ENCODE assay signal across 11 cellular contexts in the genomic region with DNA sequence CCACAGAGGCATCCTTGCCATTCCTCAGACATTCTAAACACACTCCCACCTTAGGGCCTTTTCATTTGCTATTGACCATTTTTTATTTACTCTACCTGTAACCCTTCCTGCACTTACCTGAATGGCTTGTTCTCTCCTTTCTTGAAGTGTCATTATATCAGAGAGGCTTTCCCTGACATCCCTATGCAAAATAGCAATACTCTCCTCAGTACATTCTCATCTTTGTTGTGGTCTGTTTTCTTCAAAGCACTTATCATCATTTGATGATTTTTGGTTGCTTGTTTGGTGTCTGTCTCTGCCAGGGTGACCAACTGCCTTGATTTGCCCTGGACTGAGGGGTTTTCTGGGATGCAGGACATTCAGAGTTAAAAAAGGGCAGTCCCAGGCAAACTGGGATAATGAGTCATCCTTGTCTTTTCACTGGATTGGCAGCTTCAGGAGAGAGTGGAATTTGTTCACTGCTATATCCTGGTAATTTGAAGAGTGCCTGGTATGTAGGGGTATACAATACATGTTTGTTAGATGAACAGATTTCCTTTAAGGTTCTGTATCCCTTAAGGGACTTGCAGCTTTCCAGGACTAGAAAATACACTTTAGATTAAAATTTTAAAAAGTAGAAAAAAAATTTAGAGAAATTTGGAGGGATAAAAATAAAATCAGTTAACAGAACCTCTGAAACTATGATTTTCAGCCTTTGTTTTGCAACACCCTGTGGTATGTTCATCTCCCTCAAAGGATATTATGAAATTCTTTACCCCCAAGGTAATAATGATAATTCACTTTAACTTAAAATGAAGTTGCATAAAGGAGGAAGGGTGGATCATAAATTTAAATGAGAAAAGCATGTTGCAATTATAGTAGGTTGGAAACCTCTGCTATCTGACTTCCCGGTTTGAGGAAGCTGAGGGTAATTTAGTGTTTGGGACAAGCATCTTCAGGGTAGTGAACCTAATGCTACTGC.
DNase-seq lines count a peak whose midpoint lies in the region; ATAC-seq, FAIRE-seq and TF ChIP-seq lines count a peak whose summit lies in the region.
"Had no signal": no experiment of that assay in that cellular context is flagged by ENCODE, and none has a peak within 500 bp of the region (broad histone marks: within the 10 kb centered on the region; RNA-seq: fewer than 3 reads in every experiment).

No MANE protein-coding gene starts in this region.

- H3K27ac ChIP-seq in endothelial cell of umbilical vein (ENCODE audit: insufficient read depth, low read depth, low read length): no peak overlapping the region
- H3K27ac ChIP-seq in ovary: no peak overlapping the region

- no peaks in the 10 kb centered on the region for H3K27me3 ChIP-seq in NT2/D1 (ENCODE audit: insufficient read depth, insufficient read length)
- H3K27me3 ChIP-seq in endothelial cell of umbilical vein (ENCODE audit: control insufficient read depth in 2 of 2, insufficient read depth in 2 of 2, low read length in 2 of 2): no peaks in the 10 kb centered on the region
- no peaks in the 10 kb centered on the region for H3K27me3 ChIP-seq in ovary

- H2AFZ ChIP-seq in endothelial cell of umbilical vein (ENCODE audit: low read depth, low read length): no peak overlapping the region

- CTCF ChIA-PET in endothelial cell of umbilical vein (lab: Charles Lee): interaction anchor here (1.4 kb wide), 1 partner anchor 45 kb away, joined by 4 read pairs; no protein-coding TSS in a partner anchor

- in situ Hi-C loops in G401 (cut with HindIII; ENCODE audit: low sequenced_read_pairs): no loop called here

- peak; percentile 82 for FAIRE-seq in endothelial cell of umbilical vein (lab: Jason Lieb, UNC)

- ATAC-seq in GM19351 (IDR thresholded peaks at IDR 0.05; ENCODE audit: unreplicated experiment): no peak
- ATAC-seq: naive thymus-derived CD8-positive, alpha-beta T cell had no signal

- peaks cover 17% of the 10 kb centered on the region for H3K4me1 Mint-ChIP-seq in osteocyte (ENCODE audit: unreplicated experiment)
- H3K4me1 Mint-ChIP-seq: endodermal cell had no signal

- no peak overlapping the region for H3K4me3 Mint-ChIP-seq in osteocyte (ENCODE audit: unreplicated experiment)
- H3K4me3 Mint-ChIP-seq: endodermal cell; naive thymus-derived CD8-positive, alpha-beta T cell had no signal

- intact Hi-C loops in endothelial cell of umbilical vein (cut with micrococcal nuclease): no loop called here
- intact Hi-C loops in ovary (cut with DNase I): no loop called here

- no peaks in the 10 kb centered on the region for H3K27me3 Mint-ChIP-seq in osteocyte (ENCODE audit: unreplicated experiment)
- H3K27me3 Mint-ChIP-seq: naive thymus-derived CD8-positive, alpha-beta T cell had no signal

- no peaks in the 10 kb centered on the region for H3K79me2 ChIP-seq in endothelial cell of umbilical vein (ENCODE audit: control insufficient read depth, insufficient read depth, low read length)

- no peaks in the 10 kb centered on the region for H3K9me3 ChIP-seq in NT2/D1 (ENCODE audit: insufficient read depth, low read length)
- no peaks in the 10 kb centered on the region for H3K9me3 ChIP-seq in endothelial cell of umbilical vein (replicated peaks; ENCODE audit: control insufficient read depth, insufficient read depth, low read length)
- H3K9me3 ChIP-seq in ovary: no peaks in the 10 kb centered on the region

- peak; percentile 61 for DNase-seq in GM03348 (ENCODE audit: low spot score)
- peak; percentile 23 for DNase-seq in NT2/D1 (ENCODE audit: low read depth, low spot score)
- DNase-seq in endothelial cell of umbilical vein (ENCODE audit: low read depth, low spot score): peak; percentile 54
- DNase-seq in osteocyte (ENCODE audit: extremely low spot score, unreplicated experiment): no peak
- DNase-seq in G401 (ENCODE audit: low spot score): no peak
- DNase-seq in NCI-H2171 treated with DMSO at 0.1 percent for 48 hours (lab: John Stamatoyannopoulos, UW): no peak
- no peak for DNase-seq in ovary
- DNase-seq: activated CD8-positive, alpha-beta memory T cell treated with anti-CD3 and anti-CD28 coated beads, Interleukin-2, amount 50 U/mL, for 4 hours; endodermal cell; naive thymus-derived CD8-positive, alpha-beta T cell had no signal

- TF ChIP-seq POLR2A in endothelial cell of umbilical vein (IDR thresholded peaks at IDR 0.05; ENCODE audit: low read depth, low read length) (no peak), ovary (IDR thresholded peaks at IDR 0.05) (no peak)

- H3K9me1 ChIP-seq in endothelial cell of umbilical vein (replicated peaks; ENCODE audit: control insufficient read depth, extremely low read depth, insufficient read depth, low read length): no peaks in the 10 kb centered on the region

- TF ChIP-seq EP300 in ovary (IDR thresholded peaks at IDR 0.05): no peak

- BruUV-seq in endothelial cell of umbilical vein (replicated peaks; lab: Mats Ljungman, UMichigan): no TSS peak

- peaks cover 4% of the 10 kb centered on the region for H3K9me3 Mint-ChIP-seq in osteocyte (ENCODE audit: unreplicated experiment)
- H3K9me3 Mint-ChIP-seq: endodermal cell had no signal

- H3K36me3 ChIP-seq in NT2/D1 (ENCODE audit: insufficient read depth, insufficient read length, low read length) (no peaks in the 10 kb centered on the region), endothelial cell of umbilical vein (ENCODE audit: control insufficient read depth in 2 of 2, extremely low read depth in 1 of 2, insufficient read depth in 2 of 2, low read length in 2 of 2) (no peaks in the 10 kb centered on the region), ovary (no peaks in the 10 kb centered on the region)

- H4K20me1 ChIP-seq in endothelial cell of umbilical vein (replicated peaks; ENCODE audit: control insufficient read depth, extremely low read depth, insufficient read depth, low read length): no peaks in the 10 kb centered on the region

- peaks cover 20% of the 10 kb centered on the region for H3K36me3 Mint-ChIP-seq in osteocyte (ENCODE audit: unreplicated experiment)

- no peaks in the 10 kb centered on the region for H3K4me1 ChIP-seq in NT2/D1 (ENCODE audit: insufficient read depth, insufficient read length)
- peaks cover 18% of the 10 kb centered on the region for H3K4me1 ChIP-seq in endothelial cell of umbilical vein (ENCODE audit: control insufficient read depth, extremely low read depth, insufficient read depth, low read length)
- no peaks in the 10 kb centered on the region for H3K4me1 ChIP-seq in ovary (ENCODE audit: insufficient read depth)

- POLR2A ChIA-PET in endothelial cell of umbilical vein (lab: Charles Lee): no interaction called here

- dilution Hi-C loops in endothelial cell of umbilical vein (cut with MboI; ENCODE audit: extremely low pct_ligation_motif_present, low sequenced_read_pairs): no loop called here

- WGBS in ovary, 3 donors: 58 to 89% (median 64%) methylated on average over 1 of the region's 1 CpG

- TF ChIP-seq CTCF in endothelial cell of umbilical vein (IDR thresholded peaks at IDR 0.05; ENCODE audit: extremely low read depth in 1 of 2, insufficient read depth in 1 of 2, low read depth in 1 of 2, low read length in 2 of 2) (no peak), osteocyte (IDR thresholded peaks at IDR 0.05) (no peak), ovary (IDR thresholded peaks at IDR 0.05) (no peak)

- H3K4me3 ChIP-seq in NT2/D1 (ENCODE audit: insufficient read length, low read depth): no peak overlapping the region
- H3K4me3 ChIP-seq in endothelial cell of umbilical vein (replicated peaks in 1 of 3; ENCODE audit: insufficient read depth in 1 of 3, low read depth in 1 of 3, low read length in 3 of 3): no peak overlapping the region
- H3K4me3 ChIP-seq in ovary: no peak overlapping the region

- no peak overlapping the region for H3K4me2 ChIP-seq in endothelial cell of umbilical vein (ENCODE audit: insufficient read depth, low read length)

- H3K27ac Mint-ChIP-seq in osteocyte (ENCODE audit: unreplicated experiment): peak overlapping the region; percentile 67
- H3K27ac Mint-ChIP-seq: endodermal cell had no signal

- H3K9ac ChIP-seq in NT2/D1 (ENCODE audit: insufficient read length, low read depth): no peak overlapping the region
- H3K9ac ChIP-seq in endothelial cell of umbilical vein (replicated peaks; ENCODE audit: extremely low read depth, insufficient read depth, low read length): no peak overlapping the region

TF ChIP-seq in endothelial cell of umbilical vein, 7 proteins besides CTCF, POLR2A, EP300 and RAD21:
- TF ChIP-seq POLR2AphosphoS5 (IDR thresholded peaks at IDR 0.05; ENCODE audit: insufficient read depth, low read depth, low read length): no peak
- no peak for TF ChIP-seq MYC (IDR thresholded peaks at IDR 0.05; ENCODE audit: low read depth, low read length)
- peak; percentile 75 for TF ChIP-seq JUN (IDR thresholded peaks at IDR 0.05; ENCODE audit: borderline replicate concordance, insufficient read depth, insufficient read length, low read depth)
- peak; percentile 72 for TF ChIP-seq FOS (IDR thresholded peaks at IDR 0.05; ENCODE audit: borderline replicate concordance, insufficient read depth, low read length)

Comparison
In these comparisons a context has a peak if more than half of its experiments do, and no peak if none do; other contexts are left out.
1. DNase-seq: peak in GM03348 (single experiment), NT2/D1 (single experiment) and endothelial cell of umbilical vein (single experiment); none in osteocyte (single experiment), G401 (single experiment), NCI-H2171 treated with DMSO at 0.1 percent for 48 hours (single experiment) and ovary (0 of 5).